Comparison of ENCODE assay signal across 20 cellular contexts in the genomic region with DNA sequence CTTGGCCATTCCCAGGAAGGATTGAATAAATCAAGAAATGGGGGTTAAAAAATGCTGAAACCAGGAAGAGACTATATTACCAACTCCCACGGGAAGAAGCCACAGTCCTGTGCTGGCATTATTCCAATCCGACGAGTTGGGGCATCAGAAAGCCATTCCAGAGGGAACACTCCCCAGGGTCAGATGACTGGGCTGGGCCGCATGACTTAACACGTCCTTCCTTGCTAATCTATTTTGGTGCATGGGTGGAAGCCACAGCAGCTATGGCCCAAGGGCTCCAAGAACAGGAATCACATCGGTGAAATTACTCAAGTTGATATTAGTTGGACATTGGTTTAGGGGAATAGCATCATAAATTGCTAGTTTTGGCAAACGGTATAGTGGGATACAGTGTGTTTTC.
DNase-seq lines count a peak whose midpoint lies in the region; ATAC-seq and TF ChIP-seq lines count a peak whose summit lies in the region.
"Had no signal": no experiment of that assay in that cellular context is flagged by ENCODE, and none has a peak within 500 bp of the region (broad histone marks: within the 10 kb centered on the region; RNA-seq: fewer than 3 reads in every experiment).

No MANE protein-coding gene starts in this region.

- H3K27me3 Mint-ChIP-seq in CD8-positive, alpha-beta memory T cell = peaks cover 0 to under 1% of the 10 kb centered on the region in 2 donors

- H3K9ac ChIP-seq in mammary epithelial cell (ENCODE audit: insufficient read depth, low read length) (peak overlapping the region; percentile 14), colonic mucosa (ENCODE audit: low read depth in 2 of 2, low read length in 2 of 2) (no peak overlapping the region)
- H3K9ac ChIP-seq: GM23248 had no signal

- intact Hi-C loops in mammary epithelial cell (cut with micrococcal nuclease) = no loop called here
- intact Hi-C loops in colonic mucosa (cut with DNase I) = no loop called here

- H3K36me3 ChIP-seq in BE2C (no peaks in the 10 kb centered on the region), mammary epithelial cell (ENCODE audit: insufficient read depth, low read length) (no peaks in the 10 kb centered on the region), colonic mucosa (no peaks in the 10 kb centered on the region)
- no peaks in the 10 kb centered on the region for H3K36me3 ChIP-seq in CD8-positive, alpha-beta memory T cell (ENCODE audit: insufficient read depth, low read length)
- H3K36me3 ChIP-seq: ovary, sigmoid colon had no signal

- in situ Hi-C loops in mammary epithelial cell (cut with MboI; ENCODE audit: low sequenced_read_pairs in 2 of 2) = no loop called here

- CTCF ChIA-PET in mammary epithelial cell (lab: Charles Lee; ENCODE audit: low non-redundant PET) = no interaction called here
- CTCF ChIA-PET in CD8-positive, alpha-beta memory T cell (lab: Charles Lee) = no interaction called here

- no peaks in the 10 kb centered on the region for H4K20me1 ChIP-seq in mammary epithelial cell (ENCODE audit: insufficient read depth, low read length)

- TF ChIP-seq CTCF in BE2C (IDR thresholded peaks at IDR 0.05; ENCODE audit: low read depth, low read length) (no peak), mammary epithelial cell (conservative IDR thresholded peaks at IDR 0.05 in 1 of 2, IDR thresholded peaks at IDR 0.05 in 1 of 2; ENCODE audit: extremely low read depth in 1 of 2, insufficient read depth in 1 of 2, low read depth in 1 of 2, low read length in 2 of 2) (no peak), colonic mucosa (IDR thresholded peaks at IDR 0.05) (no peak)

- H3K79me2 ChIP-seq in mammary epithelial cell (ENCODE audit: insufficient read depth, low read length) = no peaks in the 10 kb centered on the region

- peak overlapping the region; percentile 88 for H3K27ac ChIP-seq in mammary epithelial cell (ENCODE audit: insufficient read depth, low read depth, low read length)
- H3K27ac ChIP-seq in CD8-positive, alpha-beta memory T cell (ENCODE audit: low read depth, low read length) = no peak overlapping the region
- no peak overlapping the region for H3K27ac ChIP-seq in colonic mucosa
- H3K27ac ChIP-seq: GM23248, ovary, sigmoid colon had no signal

- no peaks in the 10 kb centered on the region for H3K36me3 Mint-ChIP-seq in CD8-positive, alpha-beta memory T cell
- H3K36me3 Mint-ChIP-seq: CD4-positive, CD25-positive, alpha-beta regulatory T cell had no signal

- H3K4me1 ChIP-seq in BE2C = no peaks in the 10 kb centered on the region; the same call in 1 of the 2 replicates
- peaks cover 13% of the 10 kb centered on the region for H3K4me1 ChIP-seq in mammary epithelial cell (ENCODE audit: insufficient read depth, low read length)
- H3K4me1 ChIP-seq in CD8-positive, alpha-beta memory T cell (ENCODE audit: insufficient read depth, low read length) = no peaks in the 10 kb centered on the region
- no peaks in the 10 kb centered on the region for H3K4me1 ChIP-seq in colonic mucosa
- H3K4me1 ChIP-seq: sigmoid colon had no signal

- H3K27me3 ChIP-seq in BE2C (no peaks in the 10 kb centered on the region), mammary epithelial cell (ENCODE audit: insufficient read depth, low read length) (no peaks in the 10 kb centered on the region), colonic mucosa (no peaks in the 10 kb centered on the region)
- no peaks in the 10 kb centered on the region for H3K27me3 ChIP-seq in CD8-positive, alpha-beta memory T cell (ENCODE audit: insufficient read depth, low read length, poor library complexity, severe bottlenecking)
- H3K27me3 ChIP-seq: ovary, sigmoid colon had no signal

- no peak overlapping the region for H3K27ac Mint-ChIP-seq in CD8-positive, alpha-beta memory T cell
- H3K27ac Mint-ChIP-seq: CD4-positive, CD25-positive, alpha-beta regulatory T cell; stimulated activated naive CD8-positive, alpha-beta T cell treated with anti-CD3 and anti-CD28 coated beads, Interleukin-15, Interleukin-2, amounts not matched to agents 100 ng/mL and 50 ng/mL, for 24 hours had no signal

- no peak overlapping the region for H3K4me3 Mint-ChIP-seq in CD8-positive, alpha-beta memory T cell
- H3K4me3 Mint-ChIP-seq: CD4-positive, CD25-positive, alpha-beta regulatory T cell; stimulated activated naive CD8-positive, alpha-beta T cell treated with anti-CD3 and anti-CD28 coated beads, Interleukin-15, Interleukin-2, amounts not matched to agents 100 ng/mL and 50 ng/mL, for 24 hours had no signal

- WGBS in mammary epithelial cell (ENCODE audit: low coverage, missing lambda C conversion rate) = 6% methylated on average over 7 of the region's 7 CpGs

- DNase-seq in BE2C (peak; percentile 72), LHCN-M2 (ENCODE audit: low read depth) (peak; percentile 30), mammary epithelial cell (peak; percentile 98), kidney tubule cell (ENCODE audit: low spot score) (peak; percentile 90), ureter (ENCODE audit: low spot score) (no peak), colonic mucosa (no peak)
- no peak for DNase-seq in CD8-positive, alpha-beta memory T cell
- DNase-seq: caudate nucleus; CD4-positive, CD25-positive, alpha-beta regulatory T cell; DND-41; effector CD8-positive, alpha-beta T cell; GM23248; left ventricle myocardium superior; NCI-H2029; NCI-H526 treated with DMSO at 0.1 percent for 48 hours; ovary; sigmoid colon; trophoblast cell had no signal

- peak overlapping the region; percentile 89 for H2AFZ ChIP-seq in mammary epithelial cell (ENCODE audit: low read depth, low read length)
- H2AFZ ChIP-seq: GM23248 had no signal

- no peaks in the 10 kb centered on the region for H3K9me3 Mint-ChIP-seq in CD8-positive, alpha-beta memory T cell
- H3K9me3 Mint-ChIP-seq: CD4-positive, CD25-positive, alpha-beta regulatory T cell; stimulated activated naive CD8-positive, alpha-beta T cell treated with anti-CD3 and anti-CD28 coated beads, Interleukin-15, Interleukin-2, amounts not matched to agents 100 ng/mL and 50 ng/mL, for 24 hours had no signal

- no peaks in the 10 kb centered on the region for H3K4me1 Mint-ChIP-seq in CD8-positive, alpha-beta memory T cell
- H3K4me1 Mint-ChIP-seq: CD4-positive, CD25-positive, alpha-beta regulatory T cell had no signal

- peak overlapping the region; percentile 68 for H3K4me2 ChIP-seq in mammary epithelial cell (ENCODE audit: insufficient read depth, low read depth, low read length)

- BruUV-seq in mammary epithelial cell (replicated peaks; lab: Mats Ljungman, UMichigan) = no TSS peak

- no peak overlapping the region for H3K4me3 ChIP-seq in BE2C (ENCODE audit: low read depth, low read length)
- H3K4me3 ChIP-seq in mammary epithelial cell (replicated peaks in 1 of 3; ENCODE audit: insufficient read depth in 1 of 3, low read depth in 2 of 3, low read length in 3 of 3) = no peak overlapping the region
- no peak overlapping the region for H3K4me3 ChIP-seq in CD8-positive, alpha-beta memory T cell (ENCODE audit: low read length)
- no peak overlapping the region for H3K4me3 ChIP-seq in colonic mucosa
- H3K4me3 ChIP-seq: GM23248, ovary, sigmoid colon had no signal

- ATAC-seq in GM21381 (IDR thresholded peaks at IDR 0.05; ENCODE audit: unreplicated experiment) = no peak
- ATAC-seq: left ventricle myocardium superior had no signal

- POLR2A ChIA-PET in CD8-positive, alpha-beta memory T cell (lab: Charles Lee) = no interaction called here

- H3K9me3 ChIP-seq in BE2C (no peaks in the 10 kb centered on the region), mammary epithelial cell (replicated peaks; ENCODE audit: insufficient read depth, low read length) (no peaks in the 10 kb centered on the region), colonic mucosa (no peaks in the 10 kb centered on the region)
- no peaks in the 10 kb centered on the region for H3K9me3 ChIP-seq in CD8-positive, alpha-beta memory T cell (ENCODE audit: low read length)
- H3K9me3 ChIP-seq: ovary, sigmoid colon had no signal

- dilution Hi-C loops in mammary epithelial cell (cut with HindIII; ENCODE audit: low sequenced_read_pairs) = no loop called here

Comparison
In these comparisons a context has a peak if more than half of its experiments do, and no peak if none do; other contexts are left out.
1. DNase-seq: peak in BE2C (single experiment), LHCN-M2 (single experiment), mammary epithelial cell (single experiment) and kidney tubule cell (single experiment); none in CD8-positive, alpha-beta memory T cell (0 of 5), ureter (single experiment) and colonic mucosa (single experiment).